ENCODE assay signal across 24 cellular contexts in the genomic region with DNA sequence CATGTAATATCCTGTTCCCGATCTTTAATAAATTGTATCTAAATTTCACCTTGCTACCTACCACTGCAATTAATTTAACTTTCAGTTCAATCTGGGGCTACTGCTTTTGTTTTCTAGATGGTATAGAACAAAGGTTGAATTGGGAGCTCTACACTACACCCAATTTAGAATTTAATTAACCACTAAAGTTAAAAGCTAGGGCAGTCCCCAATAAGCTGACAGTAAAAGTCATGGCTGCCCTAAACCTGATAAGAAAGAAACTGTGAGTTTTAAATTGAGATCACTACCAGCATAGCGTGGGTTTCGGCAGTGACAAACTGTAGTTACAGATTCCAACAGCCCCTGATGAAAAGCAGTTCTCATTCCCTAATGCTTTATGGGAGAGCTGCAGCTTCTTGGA.
"Had no signal": no experiment of that assay in that cellular context is flagged by ENCODE, and none has a peak within 500 bp of the region (broad histone marks: within the 10 kb centered on the region; RNA-seq: fewer than 3 reads in every experiment).

No MANE protein-coding gene starts in this region.

- H3K4me3 ChIP-seq: dorsolateral prefrontal cortex, gastrocnemius medialis, lower lobe of right lung, mucosa of descending colon, psoas muscle, sigmoid colon, spleen, thoracic aorta, tibial nerve, upper lobe of left lung had no signal

- H3K9me3 Mint-ChIP-seq: neural crest cell; stimulated activated naive B cell treated with anti-CD40 and anti-IgM and Interleukin-4, amounts not matched to agents 10 μg/mL and 1 μg/mL and 100 μg/mL, for 72 hours; stimulated activated naive CD8-positive, alpha-beta T cell treated with anti-CD3 and anti-CD28 coated beads, Interleukin-15, Interleukin-2, amounts not matched to agents 100 ng/mL and 50 ng/mL, for 24 hours had no signal

- DNase-seq: central memory CD4-positive, alpha-beta T cell; dorsolateral prefrontal cortex; effector CD4-positive, alpha-beta T cell; foreskin fibroblast; gastrocnemius medialis; kidney; left ventricle myocardium superior; lower lobe of right lung; mucosa of descending colon; naive B cell; posterior cingulate gyrus; psoas muscle; right cardiac atrium; sigmoid colon; spleen; stimulated activated CD4-positive, alpha-beta T cell treated with anti-CD3 and anti-CD28 coated beads, Interleukin-4, amount 100 ng/mL, for 4 hours; stimulated activated naive B cell treated with anti-CD40 and anti-IgM and Interleukin-4, amounts not matched to agents 10 μg/mL and 1 μg/mL and 100 μg/mL, for 72 hours; upper lobe of left lung had no signal

- H3K27ac ChIP-seq: dorsolateral prefrontal cortex, epithelial cell of prostate, gastrocnemius medialis, lower lobe of right lung, psoas muscle, sigmoid colon, spleen, thoracic aorta, tibial nerve, upper lobe of left lung had no signal

- H3K9me3 ChIP-seq: gastrocnemius medialis, lower lobe of right lung, mucosa of descending colon, psoas muscle, sigmoid colon, spleen, thoracic aorta, tibial nerve, upper lobe of left lung had no signal

- ATAC-seq: esophagus mucosa; gastrocnemius medialis; left ventricle myocardium superior; lower lobe of right lung; mucosa of descending colon; psoas muscle; right cardiac atrium; stimulated activated naive B cell treated with anti-CD40 and anti-IgM and Interleukin-4, amounts not matched to agents 10 μg/mL and 1 μg/mL and 100 μg/mL, for 72 hours had no signal

- H3K36me3 ChIP-seq: gastrocnemius medialis, lower lobe of right lung, sigmoid colon, spleen, thoracic aorta, tibial nerve, upper lobe of left lung had no signal

- H3K27ac Mint-ChIP-seq: naive B cell; stimulated activated naive B cell treated with anti-CD40 and anti-IgM and Interleukin-4, amounts not matched to agents 10 μg/mL and 1 μg/mL and 100 μg/mL, for 72 hours; stimulated activated naive CD8-positive, alpha-beta T cell treated with anti-CD3 and anti-CD28 coated beads, Interleukin-15, Interleukin-2, amounts not matched to agents 100 ng/mL and 50 ng/mL, for 24 hours had no signal

- H3K27me3 Mint-ChIP-seq: naive B cell; stimulated activated naive B cell treated with anti-CD40 and anti-IgM and Interleukin-4, amounts not matched to agents 10 μg/mL and 1 μg/mL and 100 μg/mL, for 72 hours; stimulated activated naive CD8-positive, alpha-beta T cell treated with anti-CD3 and anti-CD28 coated beads, Interleukin-15, Interleukin-2, amounts not matched to agents 100 ng/mL and 50 ng/mL, for 24 hours had no signal

- H3K4me1 ChIP-seq: gastrocnemius medialis, lower lobe of right lung, psoas muscle, spleen, tibial nerve, upper lobe of left lung had no signal

- H3K36me3 Mint-ChIP-seq: naive B cell; stimulated activated naive B cell treated with anti-CD40 and anti-IgM and Interleukin-4, amounts not matched to agents 10 μg/mL and 1 μg/mL and 100 μg/mL, for 72 hours had no signal

- H3K4me1 Mint-ChIP-seq: naive B cell; stimulated activated naive B cell treated with anti-CD40 and anti-IgM and Interleukin-4, amounts not matched to agents 10 μg/mL and 1 μg/mL and 100 μg/mL, for 72 hours had no signal

- H3K4me3 Mint-ChIP-seq: naive B cell; neural crest cell; stimulated activated naive B cell treated with anti-CD40 and anti-IgM and Interleukin-4, amounts not matched to agents 10 μg/mL and 1 μg/mL and 100 μg/mL, for 72 hours; stimulated activated naive CD8-positive, alpha-beta T cell treated with anti-CD3 and anti-CD28 coated beads, Interleukin-15, Interleukin-2, amounts not matched to agents 100 ng/mL and 50 ng/mL, for 24 hours had no signal

- H3K27me3 ChIP-seq: gastrocnemius medialis, sigmoid colon, spleen, tibial nerve, upper lobe of left lung had no signal
